ENCODE assay signal across 14 cellular contexts in genomic region chr4:168337550-168337940, GRCh38. TPM values are rescaled to one million over a fixed set of nuclear protein-coding genes. Genes with fewer than 3 reads are reported as not detected.
"Had no signal": no experiment of that assay in that cellular context is flagged by ENCODE, and none has a peak within 500 bp of the region (broad histone marks: within the 10 kb centered on the region; RNA-seq: fewer than 3 reads in every experiment).

No MANE protein-coding gene starts in this region.

- H3K36me3 Mint-ChIP-seq: stimulated activated effector memory CD8-positive, alpha-beta T cell treated with anti-CD3 and anti-CD28 coated beads, Interleukin-12 subunit alpha, Interleukin-12 subunit beta, amount 100 ng/mL, for 72 hours had no signal

- H3K4me1 Mint-ChIP-seq: activated T-helper 17 cell treated with anti-CD3 and anti-CD28 coated beads, Interleukin-2, amount 50 U/mL, for 72 hours; stimulated activated effector memory CD8-positive, alpha-beta T cell treated with anti-CD3 and anti-CD28 coated beads, Interleukin-12 subunit alpha, Interleukin-12 subunit beta, amount 100 ng/mL, for 72 hours had no signal

- H3K4me3 Mint-ChIP-seq: activated T-helper 17 cell treated with anti-CD3 and anti-CD28 coated beads, Interleukin-2, amount 50 U/mL, for 72 hours; stimulated activated effector memory CD8-positive, alpha-beta T cell treated with anti-CD3 and anti-CD28 coated beads, Interleukin-12 subunit alpha, Interleukin-12 subunit beta, amount 100 ng/mL, for 72 hours had no signal

- H3K9me3 ChIP-seq: ovary, thyroid gland, uterus had no signal

- H3K36me3 ChIP-seq: ovary, thyroid gland, uterus had no signal

- H3K4me3 ChIP-seq: ovary, SK-N-MC, thyroid gland, uterus had no signal

- H3K9me3 Mint-ChIP-seq: activated T-helper 17 cell treated with anti-CD3 and anti-CD28 coated beads, Interleukin-2, amount 50 U/mL, for 72 hours had no signal

- H3K4me1 ChIP-seq: thyroid gland, uterus had no signal

- ATAC-seq: activated T-helper 17 cell treated with anti-CD3 and anti-CD28 coated beads, Interleukin-2, amount 50 U/mL, for 72 hours; stimulated activated effector memory CD8-positive, alpha-beta T cell treated with anti-CD3 and anti-CD28 coated beads, Interleukin-12 subunit alpha, Interleukin-12 subunit beta, amount 100 ng/mL, for 72 hours had no signal

- H3K27me3 Mint-ChIP-seq: activated T-helper 17 cell treated with anti-CD3 and anti-CD28 coated beads, Interleukin-2, amount 50 U/mL, for 72 hours had no signal

- H3K27ac ChIP-seq: ovary, SK-N-MC, thyroid gland, uterus had no signal

- H3K27ac Mint-ChIP-seq: activated T-helper 17 cell treated with anti-CD3 and anti-CD28 coated beads, Interleukin-2, amount 50 U/mL, for 72 hours; stimulated activated effector memory CD8-positive, alpha-beta T cell treated with anti-CD3 and anti-CD28 coated beads, Interleukin-12 subunit alpha, Interleukin-12 subunit beta, amount 100 ng/mL, for 72 hours had no signal

- H3K27me3 ChIP-seq: ovary, thyroid gland, uterus had no signal

- DNase-seq: activated CD4-positive, alpha-beta T cell treated with anti-CD3 and anti-CD28 coated beads for 1 hour; activated CD4-positive, alpha-beta T cell treated with anti-CD3 and anti-CD28 coated beads, Interleukin-2, amount 50 U/mL, for 4 hours; activated naive CD4-positive, alpha-beta T cell treated with Interleukin-2 at 50 U/mL for 16 hours; activated T-cell treated with anti-CD3 and anti-CD28 coated beads for 4 hours; effector CD8-positive, alpha-beta T cell; hippocampal formation; ovary; T-helper 1 cell; thyroid gland; uterus had no signal

RNA-seq across cellular contexts. Expression of gene DDX60, which starts 19.0 kb away (rescaled TPM):
- polyA plus RNA-seq: neural cell had no signal
